In the genomic region with DNA sequence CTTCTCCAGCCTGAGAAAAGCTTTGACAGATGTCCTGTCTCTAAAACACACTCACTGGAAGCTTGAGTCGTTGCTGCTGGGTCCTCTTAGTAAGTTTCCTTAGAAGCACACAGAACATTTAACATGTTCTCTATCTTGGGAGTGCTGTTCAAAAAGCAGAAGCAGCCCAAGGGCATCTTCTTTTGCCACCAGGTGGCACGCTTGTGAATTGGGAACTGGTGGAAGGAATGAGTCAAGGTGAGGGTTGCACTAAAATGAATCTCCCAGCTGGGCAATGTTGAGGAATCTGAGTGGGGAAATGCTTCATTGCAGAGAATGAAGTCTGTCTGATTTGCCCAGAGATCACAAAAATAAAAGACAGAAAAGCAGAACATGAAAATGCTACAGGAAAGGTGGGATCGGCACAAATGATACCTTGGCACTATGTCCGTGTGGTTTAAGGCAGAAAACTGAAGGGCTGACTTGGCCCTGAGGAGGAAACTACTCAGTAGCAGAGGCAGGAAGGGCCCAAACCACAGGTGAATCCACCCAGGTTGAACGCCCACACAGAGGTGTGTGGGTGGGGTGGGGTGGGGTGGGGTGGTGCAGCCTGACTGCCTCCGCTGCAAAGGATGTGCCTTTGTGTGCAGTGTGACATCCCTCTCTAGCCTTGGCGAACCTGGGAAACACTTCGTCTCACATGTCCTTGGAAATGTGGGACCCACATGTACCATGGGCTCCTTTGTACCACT, we compare ENCODE assay signal across 8 cellular contexts. TPM values are rescaled to one million over a fixed set of nuclear protein-coding genes. Genes with fewer than 3 reads are reported as not detected.
DNase-seq lines count a peak whose midpoint lies in the region; ATAC-seq, FAIRE-seq and TF ChIP-seq lines count a peak whose summit lies in the region.

No MANE protein-coding gene starts in this region.

- in situ Hi-C loops in astrocyte of the spinal cord (cut with HindIII; ENCODE audit: low sequenced_read_pairs), result no loop called here

- TF ChIP-seq POLR2A in GM12891 (IDR thresholded peaks at IDR 0.05; ENCODE audit: low read depth, low read length), result no peak

- H3K4me1 Mint-ChIP-seq in nephron progenitor cell, result peaks cover 22% of the 10 kb centered on the region

- H3K4me3 Mint-ChIP-seq in nephron progenitor cell, result no peak overlapping the region

- no peak overlapping the region for H3K4me3 ChIP-seq in astrocyte of the spinal cord (ENCODE audit: low read depth, low read length)

- no peaks in the 10 kb centered on the region for H3K27me3 Mint-ChIP-seq in nephron progenitor cell (ENCODE audit: low read depth, poor library complexity)

- peak; percentile 32 for TF ChIP-seq CTCF in astrocyte of the spinal cord (IDR thresholded peaks at IDR 0.05; ENCODE audit: low read depth, low read length)
- no peak for TF ChIP-seq CTCF in nephron progenitor cell (IDR thresholded peaks at IDR 0.05)

- no peak for DNase-seq in GM12891 (ENCODE audit: insufficient read length, low spot score)
- peak; percentile 56 for DNase-seq in SW480 (ENCODE audit: low spot score)
- peak; percentile 14 for DNase-seq in astrocyte of the spinal cord (ENCODE audit: low read depth, low spot score)
- no peak for DNase-seq in nephron progenitor cell
- DNase-seq in NCI-H2171 (lab: John Stamatoyannopoulos, UW), result no peak

- H3K9me3 Mint-ChIP-seq in nephron progenitor cell, result no peaks in the 10 kb centered on the region

- ATAC-seq in HG03280 (IDR thresholded peaks at IDR 0.05; ENCODE audit: unreplicated experiment) (peak; percentile 51), GM21786 (IDR thresholded peaks at IDR 0.05; ENCODE audit: unreplicated experiment) (no peak), HG03442 (IDR thresholded peaks at IDR 0.05; ENCODE audit: unreplicated experiment) (no peak)

- peak overlapping the region; percentile 5 for H3K27ac Mint-ChIP-seq in nephron progenitor cell

- H3K36me3 Mint-ChIP-seq in nephron progenitor cell (ENCODE audit: low read depth), result peaks cover 22% of the 10 kb centered on the region

- peak; percentile 75 for FAIRE-seq in GM12891 (lab: Jason Lieb, UNC)

TF ChIP-seq in GM12891, 5 proteins besides CTCF, POLR2A, EP300 and RAD21:
- TF ChIP-seq PAX5 (IDR thresholded peaks at IDR 0.05; ENCODE audit: insufficient read depth, low read length, severe bottlenecking) (no peak), SPI1 (IDR thresholded peaks at IDR 0.05; ENCODE audit: low read depth, low read length) (peak; percentile 42)

RNA-seq across cellular contexts. Expression of gene KIT, which starts 26.0 kb away (rescaled TPM):
- polyA plus RNA-seq in GM12891 (2012; ENCODE audit: low read depth, missing spikeins), result 0.01 TPM

Comparison
In these comparisons a context has a peak if more than half of its experiments do, and no peak if none do; other contexts are left out.
1. DNase-seq: peak in SW480 (single experiment) and astrocyte of the spinal cord (single experiment); none in GM12891 (single experiment), nephron progenitor cell (single experiment) and NCI-H2171 (single experiment).